8 cellular contexts compared by ENCODE assay signal in the genomic region with DNA sequence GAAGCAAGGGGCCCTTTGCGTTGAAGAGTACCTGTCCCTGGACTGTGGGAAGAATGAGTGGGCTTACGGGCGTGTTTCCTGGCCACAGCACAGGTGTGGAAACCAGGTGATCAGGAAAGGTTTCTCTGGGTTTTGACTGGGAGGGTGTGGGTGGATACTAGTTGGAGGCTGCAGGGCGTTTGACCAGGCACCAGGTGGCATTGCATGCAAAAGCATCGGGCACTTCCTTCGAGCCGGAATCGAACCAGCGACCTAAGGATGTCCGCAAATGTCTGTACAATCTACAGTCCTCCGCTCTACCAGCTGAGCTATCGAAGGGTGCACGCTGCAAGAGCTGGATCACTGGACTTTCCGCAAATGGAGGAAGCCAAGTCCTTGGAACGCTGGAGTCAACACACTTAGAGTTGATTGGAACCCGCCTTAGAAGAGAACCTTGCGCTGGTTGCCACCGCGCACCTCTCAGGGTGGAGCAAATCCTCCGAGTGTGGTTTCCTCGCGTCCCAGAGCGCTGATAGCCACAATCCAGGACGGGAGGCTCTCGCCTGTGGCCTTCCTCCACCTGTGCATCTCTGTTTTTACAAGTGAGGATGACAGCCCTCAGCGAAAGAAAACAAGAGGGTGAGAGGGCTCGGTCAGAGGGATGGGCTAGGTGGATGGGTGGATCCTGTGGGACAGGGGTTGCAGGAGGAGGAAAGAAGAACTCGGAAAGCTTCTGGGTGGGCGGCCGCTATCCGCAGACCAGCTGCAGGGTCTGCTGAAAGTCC. TPM values are rescaled to one million over a fixed set of nuclear protein-coding genes. Genes with fewer than 3 reads are reported as not detected.
DNase-seq lines count a peak whose midpoint lies in the region; ATAC-seq, FAIRE-seq and TF ChIP-seq lines count a peak whose summit lies in the region.

No MANE protein-coding gene starts in this region.

- no peak for TF ChIP-seq CTCF in glutamatergic neuron (IDR thresholded peaks at IDR 0.05; ENCODE audit: partially characterized antibody, unreplicated experiment)
- TF ChIP-seq CTCF in upper lobe of right lung (IDR thresholded peaks at IDR 0.05), result peak; percentile 58

- intact Hi-C loops in upper lobe of right lung (cut with DNase I), result no loop called here

- no peak overlapping the region for H4K12ac ChIP-seq in trophoblast cell (ENCODE audit: low read depth, low read length)

- DNase-seq in RCC 7860 (ENCODE audit: low spot score) (peak; percentile 69), glutamatergic neuron (peak; percentile 51), trophoblast cell (peak in 1 of 2 donors; percentile 55), upper lobe of right lung (peak; percentile 83)
- DNase-seq in activated T-helper 9 cell treated with anti-CD3 and anti-CD28 coated beads, Interleukin-2, amount 50 U/mL, for 16 hours (ENCODE audit: low read depth), result peak; percentile 61

- H3K9me3 Mint-ChIP-seq in glutamatergic neuron (ENCODE audit: unreplicated experiment), result peaks cover 10% of the 10 kb centered on the region

- no peak overlapping the region for H2AFZ ChIP-seq in trophoblast cell (ENCODE audit: insufficient read depth, low read length, poor library complexity)

- H3K79me1 ChIP-seq in trophoblast cell (ENCODE audit: low read length), result no peaks in the 10 kb centered on the region

- no peak overlapping the region for H2BK120ac ChIP-seq in trophoblast cell (ENCODE audit: insufficient read depth, low read length, poor library complexity)

- H2AK5ac ChIP-seq in trophoblast cell (ENCODE audit: low read length), result no peak overlapping the region

- no peak overlapping the region for H3K14ac ChIP-seq in trophoblast cell (ENCODE audit: low read length)

- H3K23ac ChIP-seq in trophoblast cell (ENCODE audit: low read length), result no peak overlapping the region

- peaks cover 0 to 4% of the 10 kb centered on the region in 2 experiments for H3K4me1 ChIP-seq in trophoblast cell (ENCODE audit: control insufficient read depth in 1 of 2, insufficient read depth in 2 of 2, low read length in 2 of 2)
- peaks cover 11% of the 10 kb centered on the region for H3K4me1 ChIP-seq in upper lobe of right lung

- H3K9me3 ChIP-seq in trophoblast cell (ENCODE audit: insufficient read depth, low read depth, low read length), result no peaks in the 10 kb centered on the region
- no peaks in the 10 kb centered on the region for H3K9me3 ChIP-seq in upper lobe of right lung

- H4K8ac ChIP-seq in trophoblast cell (ENCODE audit: low read depth, low read length), result no peak overlapping the region

- H4K91ac ChIP-seq in trophoblast cell (ENCODE audit: low read depth, low read length), result no peak overlapping the region

- ATAC-seq in GM18508 (IDR thresholded peaks at IDR 0.05; ENCODE audit: insufficient read depth, unreplicated experiment), result peak; percentile 47
- peak; percentile 72 for ATAC-seq in HG03354 (IDR thresholded peaks at IDR 0.05; ENCODE audit: poor library complexity, severe bottlenecking, unreplicated experiment)
- ATAC-seq in upper lobe of right lung, result peak; percentile 92

- H3K18ac ChIP-seq in trophoblast cell (ENCODE audit: low read length), result no peak overlapping the region

- peak overlapping the region; percentile 36 for H3K4me2 ChIP-seq in trophoblast cell (ENCODE audit: low read length)

- WGBS in trophoblast cell (ENCODE audit: extremely low coverage, insufficient coverage, insufficient read length), result no CpG with 5 or more reads among the region's 31 CpGs

- FAIRE-seq in A204.1 (lab: Jason Lieb, UNC) (peak; percentile 49), RCC 7860 (lab: Jason Lieb, UNC) (no peak)

- peaks cover 13% of the 10 kb centered on the region for H3K27me3 Mint-ChIP-seq in glutamatergic neuron (ENCODE audit: unreplicated experiment)

- peaks cover 6% of the 10 kb centered on the region for H3K27me3 ChIP-seq in trophoblast cell (ENCODE audit: insufficient read depth, low read length)
- peaks cover 19% of the 10 kb centered on the region for H3K27me3 ChIP-seq in upper lobe of right lung

- peak overlapping the region; percentile 75 for H3K4me3 Mint-ChIP-seq in glutamatergic neuron (ENCODE audit: unreplicated experiment)

- H3K4me3 ChIP-seq in trophoblast cell (ENCODE audit: low read depth, low read length), result no peak overlapping the region
- H3K4me3 ChIP-seq in upper lobe of right lung, result peak overlapping the region; percentile 36

- H3K36me3 Mint-ChIP-seq in glutamatergic neuron (ENCODE audit: unreplicated experiment), result no peaks in the 10 kb centered on the region

- no peak overlapping the region for H2BK5ac ChIP-seq in trophoblast cell (ENCODE audit: low read depth, low read length, poor library complexity)

- H3K36me3 ChIP-seq in trophoblast cell (ENCODE audit: control insufficient read depth in 1 of 2, insufficient read depth in 2 of 2, low read length in 2 of 2) (no peaks in the 10 kb centered on the region), upper lobe of right lung (no peaks in the 10 kb centered on the region)

- H3K27ac Mint-ChIP-seq in glutamatergic neuron (ENCODE audit: unreplicated experiment), result no peak overlapping the region

- no peaks in the 10 kb centered on the region for H3K79me2 ChIP-seq in trophoblast cell (ENCODE audit: control insufficient read depth, insufficient read depth, low read length, poor library complexity)

- H3K4ac ChIP-seq in trophoblast cell (ENCODE audit: low read depth, low read length), result no peak overlapping the region

- no peaks in the 10 kb centered on the region for H3K4me1 Mint-ChIP-seq in glutamatergic neuron (ENCODE audit: low read depth, unreplicated experiment)

- H3K27ac ChIP-seq in trophoblast cell (ENCODE audit: low read depth, low read length), result no peak overlapping the region
- no peak overlapping the region for H3K27ac ChIP-seq in upper lobe of right lung

- no peak overlapping the region for H2BK12ac ChIP-seq in trophoblast cell (ENCODE audit: low read length)

- no peak overlapping the region for H3K9ac ChIP-seq in trophoblast cell (ENCODE audit: low read length)

RNA-seq across cellular contexts. Expression of a gene that starts 21.2 kb away (rescaled TPM):
- total RNA-seq in glutamatergic neuron (ENCODE audit: unreplicated experiment) (1.7 TPM), upper lobe of right lung (42.5 TPM)
- polyA plus RNA-seq in trophoblast cell (2013), result 3.7 and 4.6 TPM in 2 replicates

RNA-seq across cellular contexts. Expression of a gene that starts 21.7 kb away (rescaled TPM):
- total RNA-seq in glutamatergic neuron (ENCODE audit: unreplicated experiment), result not detected
- not detected in 2 replicates for polyA plus RNA-seq in trophoblast cell (2013)
- not detected for total RNA-seq in upper lobe of right lung

RNA-seq across cellular contexts. Expression of a gene that starts 25.4 kb away (rescaled TPM):
- 1.7 TPM for total RNA-seq in glutamatergic neuron (ENCODE audit: unreplicated experiment)
- 2.5 and 3.4 TPM in 2 replicates for polyA plus RNA-seq in trophoblast cell (2013)
- total RNA-seq in upper lobe of right lung, result 28.1 TPM

Comparison
In these comparisons a context has a peak if more than half of its experiments do, and no peak if none do; other contexts are left out.
1. RNA of a gene that starts 21.2 kb away (total RNA-seq): 42.5 TPM in upper lobe of right lung (single experiment); 1.7 TPM in glutamatergic neuron (single experiment); every median in the first group is over 10 times any median in the second.
2. RNA of a gene that starts 25.4 kb away (total RNA-seq): 28.1 TPM in upper lobe of right lung (single experiment); 1.7 TPM in glutamatergic neuron (single experiment); every median in the first group is over 10 times any median in the second.
3. Peak in every context shown above with its lines, with median percentiles within 50 percentile points of each other: ATAC-seq.